Comparison of ENCODE assay signal across 1 cellular context in genomic region chr7:23117841-23118240, GRCh38.
TF ChIP-seq lines count a peak whose summit lies in the region.

No MANE protein-coding gene starts in this region.

TF ChIP-seq in H1, 55 proteins besides CTCF, POLR2A, EP300 and RAD21:
- TF ChIP-seq RXRA (IDR thresholded peaks at IDR 0.05; ENCODE audit: insufficient read depth, low read depth, low read length), result no peak
- TF ChIP-seq BACH1 (IDR thresholded peaks at IDR 0.05; ENCODE audit: low read length), result no peak
- no peak for TF ChIP-seq SIX5 (IDR thresholded peaks at IDR 0.05; ENCODE audit: low read depth, low read length)
- no peak for TF ChIP-seq SRF (IDR thresholded peaks at IDR 0.05; ENCODE audit: low read depth, low read length)
- TF ChIP-seq GABPA (IDR thresholded peaks at IDR 0.05; ENCODE audit: borderline replicate concordance, insufficient read depth, low read length), result no peak
- no peak for TF ChIP-seq TAF1 (IDR thresholded peaks at IDR 0.05; ENCODE audit: low read depth, low read length)
- TF ChIP-seq TAF7 (optimal IDR thresholded peaks at IDR 0.05; ENCODE audit: borderline replicate concordance, low read depth, low read length), result no peak
- no peak for TF ChIP-seq SIRT6 (IDR thresholded peaks at IDR 0.05; ENCODE audit: low read length)
- TF ChIP-seq CREB1 (IDR thresholded peaks at IDR 0.05), result no peak
- TF ChIP-seq RBBP5 (IDR thresholded peaks at IDR 0.05; ENCODE audit: borderline replicate concordance, low read depth, low read length), result no peak
- TF ChIP-seq, protein P1, sequence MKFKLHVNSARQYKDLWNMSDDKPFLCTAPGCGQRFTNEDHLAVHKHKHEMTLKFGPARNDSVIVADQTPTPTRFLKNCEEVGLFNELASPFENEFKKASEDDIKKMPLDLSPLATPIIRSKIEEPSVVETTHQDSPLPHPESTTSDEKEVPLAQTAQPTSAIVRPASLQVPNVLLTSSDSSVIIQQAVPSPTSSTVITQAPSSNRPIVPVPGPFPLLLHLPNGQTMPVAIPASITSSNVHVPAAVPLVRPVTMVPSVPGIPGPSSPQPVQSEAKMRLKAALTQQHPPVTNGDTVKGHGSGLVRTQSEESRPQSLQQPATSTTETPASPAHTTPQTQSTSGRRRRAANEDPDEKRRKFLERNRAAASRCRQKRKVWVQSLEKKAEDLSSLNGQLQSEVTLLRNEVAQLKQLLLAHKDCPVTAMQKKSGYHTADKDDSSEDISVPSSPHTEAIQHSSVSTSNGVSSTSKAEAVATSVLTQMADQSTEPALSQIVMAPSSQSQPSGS (IDR thresholded peaks at IDR 0.05; ENCODE audit: low read length), result no peak
